13 cellular contexts compared by ENCODE assay signal in the genomic region with DNA sequence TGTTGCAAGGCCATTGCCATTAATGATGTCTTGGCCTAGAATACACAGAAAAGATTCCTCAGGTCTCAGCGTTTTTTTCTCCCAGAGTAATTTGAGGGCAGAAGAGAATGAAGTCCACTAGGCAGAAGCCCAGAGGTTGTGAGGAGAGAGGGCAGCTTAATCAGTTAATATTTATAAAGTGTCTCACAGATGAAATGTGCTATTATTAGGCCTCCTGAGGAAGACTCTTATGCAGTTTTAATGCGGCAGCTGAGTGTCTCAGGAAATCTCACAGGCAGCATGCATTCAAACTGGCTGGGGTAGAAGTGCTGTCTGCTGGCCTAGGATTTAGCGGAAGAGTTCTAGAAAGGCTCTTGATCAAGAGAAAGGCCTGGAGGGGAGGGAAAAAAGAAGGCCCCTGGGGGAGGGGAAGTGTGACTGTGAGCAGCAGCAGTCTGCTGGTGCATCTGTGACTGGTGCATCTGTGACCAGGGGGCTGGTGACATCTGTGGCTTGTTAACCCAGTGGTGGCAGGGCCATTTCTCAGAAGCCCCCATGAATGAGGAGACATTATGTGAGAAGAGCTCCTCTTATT.
"Had no signal": no experiment of that assay in that cellular context is flagged by ENCODE, and none has a peak within 500 bp of the region (broad histone marks: within the 10 kb centered on the region; RNA-seq: fewer than 3 reads in every experiment).

No MANE protein-coding gene starts in this region.

- H3K36me3 ChIP-seq: esophagus muscularis mucosa had no signal

- ATAC-seq: activated CD4-positive, CD25-positive, alpha-beta regulatory T cell treated with anti-CD3 and anti-CD28 coated beads, Interleukin-2, amount 50 U/mL, for 24 hours; natural killer cell; stimulated activated naive CD8-positive, alpha-beta T cell treated with anti-CD3 and anti-CD28 coated beads, Interleukin-15, amount 100 ng/mL, for 72 hours had no signal

- H3K27me3 Mint-ChIP-seq: activated naive CD8-positive, alpha-beta T cell; stimulated activated naive CD8-positive, alpha-beta T cell treated with anti-CD3 and anti-CD28 coated beads, Interleukin-15, amount 100 ng/mL, for 72 hours had no signal

- H3K4me1 Mint-ChIP-seq: natural killer cell; stimulated activated naive CD8-positive, alpha-beta T cell treated with anti-CD3 and anti-CD28 coated beads, Interleukin-15, amount 100 ng/mL, for 72 hours had no signal

- H3K4me1 ChIP-seq: testis had no signal

- H3K36me3 Mint-ChIP-seq: activated naive CD8-positive, alpha-beta T cell; natural killer cell had no signal

- H3K9me3 Mint-ChIP-seq: stimulated activated naive CD8-positive, alpha-beta T cell treated with anti-CD3 and anti-CD28 coated beads, Interleukin-15, amount 100 ng/mL, for 72 hours had no signal

- H3K27ac ChIP-seq: dorsolateral prefrontal cortex, testis had no signal

- DNase-seq: activated CD4-positive, alpha-beta T cell treated with anti-CD3 and anti-CD28 coated beads, Interleukin-2, amount 50 U/mL, for 48 hours; activated gamma-delta T cell; activated T-cell treated with anti-CD3 and anti-CD28 coated beads, Interleukin-2, amount 50 U/mL, for 48 hours; dorsolateral prefrontal cortex; natural killer cell; occipital lobe; stimulated activated CD4-positive, alpha-beta T cell treated with anti-CD3 and anti-CD28 coated beads, Interleukin-4, amount 100 ng/mL, for 4 hours; stimulated activated naive CD8-positive, alpha-beta T cell treated with anti-CD3 and anti-CD28 coated beads, Interleukin-15, amount 100 ng/mL, for 72 hours; T-helper 2 cell; testis had no signal

- H3K4me3 Mint-ChIP-seq: activated naive CD8-positive, alpha-beta T cell; natural killer cell; stimulated activated naive CD8-positive, alpha-beta T cell treated with anti-CD3 and anti-CD28 coated beads, Interleukin-15, amount 100 ng/mL, for 72 hours had no signal

- H3K27ac Mint-ChIP-seq: activated naive CD8-positive, alpha-beta T cell; natural killer cell; stimulated activated naive CD8-positive, alpha-beta T cell treated with anti-CD3 and anti-CD28 coated beads, Interleukin-15, amount 100 ng/mL, for 72 hours had no signal

- H3K4me3 ChIP-seq: dorsolateral prefrontal cortex, esophagus muscularis mucosa, testis had no signal

- H3K27me3 ChIP-seq: dorsolateral prefrontal cortex, esophagus muscularis mucosa, testis had no signal
